ENCODE assay signal across 8 cellular contexts in genomic region chr2:85707304-85707703, GRCh38. TPM values are rescaled to one million over a fixed set of nuclear protein-coding genes. Genes with fewer than 3 reads are reported as not detected.
DNase-seq lines count a peak whose midpoint lies in the region; ATAC-seq and TF ChIP-seq lines count a peak whose summit lies in the region.

No MANE protein-coding gene starts in this region.

- H3K4me3 ChIP-seq in cardiac fibroblast (replicated peaks in 1 of 2; ENCODE audit: low read depth in 2 of 2, low read length in 2 of 2): no peak overlapping the region

- DNase-seq in G401 (ENCODE audit: low spot score) (peak; percentile 79), HEK293T (ENCODE audit: extremely low spot score) (peak; percentile 78), NCI-H187 treated with DMSO at 0.1 percent for 48 hours (lab: John Stamatoyannopoulos, UW) (peak; percentile 13), T-helper 2 cell (peak in 3 of 5 experiments; percentile 32 to 98 (median 60)), cardiac fibroblast (ENCODE audit: low read depth in 2 of 2) (peak; percentile 93 to 96), kidney tubule cell (ENCODE audit: low spot score) (peak; percentile 90)
- peak; percentile 19 to 69 (median 46) for DNase-seq in stimulated activated CD4-positive, alpha-beta T cell treated with anti-CD3 and anti-CD28 coated beads, TNF-alpha, amount 100 ng/mL, for 24 hours (ENCODE audit: low read depth in 3 of 3)

- CTCF ChIA-PET in HEK293T (lab: Yijun Ruan, JAX): interaction anchor here (0.8 to 3.7 kb wide), 11 partner anchors 12 to 194 kb away, joined by 3 to 17 read pairs (median 4); no protein-coding TSS in a partner anchor

- ATAC-seq in GM19328 (IDR thresholded peaks at IDR 0.05; ENCODE audit: unreplicated experiment): no peak

- TF ChIP-seq CTCF in cardiac fibroblast (IDR thresholded peaks at IDR 0.05; ENCODE audit: low read depth, low read length): peak; percentile 84

- in situ Hi-C loops in G401 (cut with HindIII; ENCODE audit: low sequenced_read_pairs): loop anchor here (5.0 to 25.0 kb wide), 2 partner anchors 50 to 105 kb away; no protein-coding TSS in a partner anchor

- POLR2A ChIA-PET in HEK293T (lab: Yijun Ruan, JAX): no interaction called here

TF ChIP-seq in HEK293T, 16 proteins besides CTCF, POLR2A, EP300 and RAD21:
- TF ChIP-seq CTBP1 (IDR thresholded peaks at IDR 0.05; ENCODE audit: borderline replicate concordance) (no peak), FOXA1 (IDR thresholded peaks at IDR 0.05) (0 out of 2 replicates have a peak, but pooled peaks have one; percentile 19)

RNA-seq across cellular contexts. Expression of gene GNLY, which starts 13.1 kb away (rescaled TPM):
- total RNA-seq in G401 (2014; rRNA removed; shearing (Covaris generic)): not detected in 2 replicates

RNA-seq across cellular contexts. Expression of gene SFTPB, which starts 39.3 kb away (rescaled TPM):
- not detected in 2 replicates for total RNA-seq in G401 (2014; rRNA removed; shearing (Covaris generic))

RNA-seq across cellular contexts. Expression of gene ATOH8, which starts 46.5 kb away (rescaled TPM):
- 18.9 and 25.8 TPM in 2 replicates for total RNA-seq in G401 (2014; rRNA removed; shearing (Covaris generic))

Comparison
In these comparisons a context has a peak if more than half of its experiments do, and no peak if none do; other contexts are left out.
1. DNase-seq: peak in every context shown above with its lines; median percentile 94 in cardiac fibroblast; 90 in kidney tubule cell; 79 in G401; 78 in HEK293T; 60 in T-helper 2 cell; 46 in stimulated activated CD4-positive, alpha-beta T cell treated with anti-CD3 and anti-CD28 coated beads, TNF-alpha, amount 100 ng/mL, for 24 hours; 13 in NCI-H187 treated with DMSO at 0.1 percent for 48 hours.